1 cellular context compared by ENCODE assay signal in the genomic region with DNA sequence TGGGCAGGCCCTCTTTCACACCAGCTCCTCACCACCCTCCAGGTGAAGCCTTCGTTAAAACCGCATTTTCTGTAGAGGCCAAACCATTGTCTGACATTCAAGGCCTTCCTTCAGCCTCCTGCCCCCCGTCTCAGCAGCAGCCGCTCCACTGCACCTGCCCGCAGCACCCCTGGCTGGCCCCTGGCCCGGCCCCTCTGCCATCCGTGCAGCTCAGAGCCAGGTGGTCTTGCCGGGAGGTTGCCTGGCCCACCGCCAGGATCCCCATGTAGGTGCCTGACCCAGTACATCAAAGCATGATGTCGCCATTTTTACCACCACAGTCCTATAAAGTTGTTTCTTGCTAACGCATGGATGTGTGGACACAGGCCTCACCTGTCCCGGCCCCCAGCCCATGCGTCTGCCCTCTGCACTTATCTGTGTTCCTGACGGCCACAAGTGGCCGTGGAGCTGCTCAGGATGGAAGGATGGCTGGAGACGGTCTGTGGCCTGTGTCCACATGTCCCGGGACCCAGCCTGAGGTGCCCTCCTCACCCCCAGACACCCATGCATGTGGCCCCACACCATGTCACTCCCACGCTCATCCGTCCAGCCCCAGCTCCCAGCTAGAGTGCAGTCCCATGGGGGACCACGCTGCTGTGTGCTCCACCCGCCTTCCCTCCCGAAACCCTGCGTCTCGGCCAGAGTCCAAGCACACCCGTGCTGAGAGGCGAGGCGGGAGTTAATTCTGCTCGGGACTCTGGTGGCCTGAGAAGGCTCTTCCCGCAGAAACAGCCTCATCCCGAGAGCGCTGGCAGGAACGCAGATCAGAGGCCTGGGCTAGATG.
TF ChIP-seq lines count a peak whose summit lies in the region.

No MANE protein-coding gene starts in this region.

TF ChIP-seq in H1, 55 proteins besides CTCF, POLR2A, EP300 and RAD21:
- TF ChIP-seq RNF2 (IDR thresholded peaks at IDR 0.05; ENCODE audit: borderline replicate concordance, low read depth, low read length, missing control alignments, poor library complexity, severe bottlenecking): no peak
